In genomic region chr1:107806902-107807301, GRCh38 we compare ENCODE assay signal across 30 cellular contexts.
"Had no signal": no experiment of that assay in that cellular context is flagged by ENCODE, and none has a peak within 500 bp of the region (broad histone marks: within the 10 kb centered on the region; RNA-seq: fewer than 3 reads in every experiment).

No MANE protein-coding gene starts in this region.

- H3K36me3 Mint-ChIP-seq: activated naive CD8-positive, alpha-beta T cell; brain had no signal

- H3K4me1 Mint-ChIP-seq: brain had no signal

- H3K27ac ChIP-seq: WERI-Rb-1 had no signal

- H3K4me3 Mint-ChIP-seq: activated CD4-positive, alpha-beta T cell treated with anti-CD3 and anti-CD28 coated beads, Interleukin-2, amount 10 ng/mL, durations not matched to agents 24 days and 14 days; activated CD8-positive, alpha-beta T cell treated with anti-CD3 and anti-CD28 coated beads for 36 hours; activated naive CD4-positive, alpha-beta T cell treated with anti-CD3 and anti-CD28 coated beads, Interleukin-2, amount 10 ng/mL, durations not matched to agents 7 days and 5 days; activated naive CD8-positive, alpha-beta T cell; activated naive CD8-positive, alpha-beta T cell treated with anti-CD3 and anti-CD28 coated beads, Interleukin-2, amount 50 U/mL, for 24 hours; activated T-cell treated with anti-CD3 and anti-CD28 coated beads, Interleukin-2, amount 50 U/mL, for 24 hours; brain had no signal

- H3K27ac Mint-ChIP-seq: activated CD4-positive, alpha-beta T cell treated with anti-CD3 and anti-CD28 coated beads, Interleukin-2, amount 10 ng/mL, durations not matched to agents 24 days and 14 days; activated CD8-positive, alpha-beta T cell treated with anti-CD3 and anti-CD28 coated beads for 36 hours; activated naive CD4-positive, alpha-beta T cell treated with anti-CD3 and anti-CD28 coated beads, Interleukin-2, amount 10 ng/mL, durations not matched to agents 7 days and 5 days; activated naive CD8-positive, alpha-beta T cell treated with anti-CD3 and anti-CD28 coated beads, Interleukin-2, amount 50 U/mL, for 24 hours; activated T-cell treated with anti-CD3 and anti-CD28 coated beads, Interleukin-2, amount 50 U/mL, for 24 hours; brain had no signal

- DNase-seq: activated CD4-positive, alpha-beta T cell treated with anti-CD3 and anti-CD28 coated beads, Interleukin-2, amount 10 ng/mL, durations not matched to agents 24 days and 14 days; activated CD4-positive, alpha-beta T cell treated with anti-CD3 and anti-CD28 coated beads, Interleukin-2, amount 50 U/mL, for 4 hours; activated CD8-positive, alpha-beta T cell treated with anti-CD3 and anti-CD28 coated beads for 36 hours; activated naive CD4-positive, alpha-beta T cell treated with anti-CD3 and anti-CD28 coated beads, Interleukin-2, amount 10 ng/mL, durations not matched to agents 7 days and 5 days; activated naive CD8-positive, alpha-beta T cell treated with anti-CD3 and anti-CD28 coated beads, Interleukin-2, amount 50 U/mL, for 24 hours; activated T-cell treated with anti-CD3 and anti-CD28 coated beads, Interleukin-2, amount 50 U/mL, for 24 hours; anterior cingulate cortex; caudate nucleus; cerebellar nuclear complex; Karpas-422; KBM-7; NCI-H1105; NCI-H1417 treated with DMSO at 0.1 percent for 48 hours; NCI-H187 treated with DMSO at 0.1 percent for 48 hours; NCI-H2081; NCI-H2171 treated with DMSO at 0.1 percent for 48 hours; NCI-H2227 treated with DMSO at 0.1 percent for 48 hours; NCI-H446; NCI-H510A treated with DMSO at 0.1 percent for 48 hours; NCI-H526 treated with DMSO at 0.1 percent for 48 hours; NCI-H82; OCI-M1; Right ventricle myocardium superior; SW 1271; T-helper 1 cell; T-helper 2 cell; T-helper 9 cell; WERI-Rb-1 had no signal

- H3K9me3 Mint-ChIP-seq: activated CD8-positive, alpha-beta T cell treated with anti-CD3 and anti-CD28 coated beads for 36 hours; activated naive CD8-positive, alpha-beta T cell treated with anti-CD3 and anti-CD28 coated beads, Interleukin-2, amount 50 U/mL, for 24 hours; activated T-cell treated with anti-CD3 and anti-CD28 coated beads, Interleukin-2, amount 50 U/mL, for 24 hours had no signal

- H3K27me3 Mint-ChIP-seq: activated CD8-positive, alpha-beta T cell treated with anti-CD3 and anti-CD28 coated beads for 36 hours; activated naive CD4-positive, alpha-beta T cell treated with anti-CD3 and anti-CD28 coated beads, Interleukin-2, amount 10 ng/mL, durations not matched to agents 7 days and 5 days; activated naive CD8-positive, alpha-beta T cell; activated naive CD8-positive, alpha-beta T cell treated with anti-CD3 and anti-CD28 coated beads, Interleukin-2, amount 50 U/mL, for 24 hours; activated T-cell treated with anti-CD3 and anti-CD28 coated beads, Interleukin-2, amount 50 U/mL, for 24 hours; brain had no signal

- H3K36me3 ChIP-seq: WERI-Rb-1 had no signal

- ATAC-seq: activated CD8-positive, alpha-beta T cell treated with anti-CD3 and anti-CD28 coated beads for 36 hours had no signal
